ENCODE assay signal across 19 cellular contexts in the genomic region with DNA sequence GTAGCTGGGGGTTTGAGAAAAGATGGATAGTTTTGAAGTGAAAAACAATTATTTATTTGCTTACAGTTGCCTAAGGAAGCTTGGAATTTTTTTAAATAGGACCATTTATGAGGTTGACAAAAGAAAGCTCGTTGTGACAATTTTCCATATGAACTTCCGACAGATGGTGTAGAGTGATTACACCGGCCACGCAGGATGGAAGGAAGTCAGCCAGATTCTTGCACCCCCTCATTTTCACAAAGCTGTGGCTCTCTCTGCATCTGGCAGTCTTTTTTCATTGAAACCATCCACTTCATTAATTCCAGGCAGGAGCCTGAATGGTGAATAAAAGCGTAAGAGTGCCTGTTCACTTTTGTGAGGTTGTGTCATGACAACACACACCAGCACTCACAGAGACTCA.
"Had no signal": no experiment of that assay in that cellular context is flagged by ENCODE, and none has a peak within 500 bp of the region (broad histone marks: within the 10 kb centered on the region; RNA-seq: fewer than 3 reads in every experiment).

No MANE protein-coding gene starts in this region.

- H3K4me3 ChIP-seq: coronary artery, dorsolateral prefrontal cortex, esophagus muscularis mucosa, gastroesophageal sphincter, heart left ventricle, hepatocyte, left lung, lower lobe of right lung, mucosa of descending colon had no signal

- H3K27ac ChIP-seq: coronary artery, esophagus muscularis mucosa, foreskin keratinocyte, gastroesophageal sphincter, heart left ventricle, hepatocyte, left lung, lower lobe of right lung had no signal

- H3K36me3 ChIP-seq: esophagus muscularis mucosa, gastroesophageal sphincter, heart left ventricle, left lung, lower lobe of right lung had no signal

- H3K4me2 ChIP-seq: hepatocyte had no signal

- H3K4me1 ChIP-seq: esophagus muscularis mucosa, foreskin keratinocyte, gastroesophageal sphincter, heart left ventricle, left lung, lower lobe of right lung had no signal

- H3K27me3 ChIP-seq: dorsolateral prefrontal cortex, esophagus muscularis mucosa, foreskin keratinocyte, gastroesophageal sphincter, heart left ventricle, hepatocyte, left lung had no signal

- DNase-seq: dermis blood vessel endothelial cell; effector CD4-positive, alpha-beta T cell; effector memory CD4-positive, alpha-beta T cell; foreskin keratinocyte; heart left ventricle; hypothalamus; immature natural killer cell; left cardiac atrium; left lung; left ventricle myocardium superior; lower lobe of right lung; mesenchymal stem cell; mucosa of descending colon; naive B cell had no signal

- H3K9me3 ChIP-seq: esophagus muscularis mucosa, gastroesophageal sphincter had no signal

- ATAC-seq: foreskin keratinocyte, gastroesophageal sphincter, heart left ventricle, left cardiac atrium, left lung, left ventricle myocardium superior, lower lobe of right lung, mucosa of descending colon had no signal
